Comparison of ENCODE assay signal across 8 cellular contexts in the genomic region with DNA sequence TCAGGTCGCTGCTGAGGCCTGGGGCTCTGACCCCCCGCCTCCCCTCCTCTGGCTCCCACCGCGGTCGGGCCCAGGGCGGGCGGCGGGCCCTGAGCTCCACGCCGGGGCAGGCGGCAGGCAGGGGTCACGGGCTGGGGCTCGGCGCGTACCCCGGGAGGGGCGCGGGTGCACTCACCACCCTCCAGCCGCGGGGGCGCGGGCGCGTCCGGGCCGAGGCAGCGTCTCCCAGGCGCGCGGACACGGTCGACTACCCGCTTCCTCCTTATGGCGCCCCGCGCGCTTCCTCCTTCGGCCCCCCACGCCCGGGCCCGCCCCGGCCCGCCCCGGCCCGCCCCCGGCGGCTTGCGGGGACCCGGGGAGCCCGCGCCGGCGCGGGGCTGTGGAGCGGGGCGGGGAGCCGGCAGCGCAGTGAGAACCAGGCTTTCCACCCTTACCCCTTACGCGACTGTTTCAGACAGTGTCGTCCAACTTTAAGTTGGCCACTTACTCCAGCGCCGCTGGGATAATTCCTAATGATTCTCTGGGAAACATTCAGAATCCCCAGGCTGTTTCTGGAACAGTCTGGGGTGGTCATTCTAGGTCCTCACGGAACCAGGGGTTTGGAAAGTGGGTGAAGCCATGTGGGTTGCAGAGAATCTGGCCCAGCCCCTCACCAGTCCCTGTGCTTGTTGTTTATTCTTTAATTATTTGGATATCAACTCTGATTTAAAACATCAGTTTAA. TPM values are rescaled to one million over a fixed set of nuclear protein-coding genes. Genes with fewer than 3 reads are reported as not detected.
DNase-seq lines count a peak whose midpoint lies in the region; ATAC-seq and TF ChIP-seq lines count a peak whose summit lies in the region.

TSS of gene BID (minus strand) at position 264 of the 722 bp plus-strand sequence. CDS start 24,353 bp downstream, outside the sequence.

- no peaks in the 10 kb centered on the region for H3K36me3 ChIP-seq in PC-3 (ENCODE audit: low read depth, low read length)

- H3F3A ChIP-seq in PC-3 (ENCODE audit: low read length, unreplicated experiment): no peaks in the 10 kb centered on the region

- H3K79me2 ChIP-seq in PC-3 (ENCODE audit: low read length): peaks cover 36% of the 10 kb centered on the region

- peak within 1 kb of the TSS; percentile 79 for H2AFZ ChIP-seq in PC-3 (ENCODE audit: low read length)

- peaks cover 19% of the 10 kb centered on the region for H3K4me1 ChIP-seq in PC-3 (ENCODE audit: insufficient read depth, low read length)

- TF ChIP-seq CTCF in PC-3 (conservative IDR thresholded peaks at IDR 0.05; ENCODE audit: low read depth, low read length): no peak
- no peak for TF ChIP-seq CTCF in astrocyte of the cerebellum (IDR thresholded peaks at IDR 0.05; ENCODE audit: low read depth, low read length, missing control alignments)
- no peak for TF ChIP-seq CTCF in retinal pigment epithelial cell (conservative IDR thresholded peaks at IDR 0.05; ENCODE audit: low read depth, low read length)

- intact Hi-C loops in PC-3 (cut with micrococcal nuclease): no loop called here

- in situ Hi-C loops in astrocyte of the cerebellum (cut with HindIII; ENCODE audit: low sequenced_read_pairs): no loop called here

- H3K4me2 ChIP-seq in PC-3 (ENCODE audit: low read length): peak within 1 kb of the TSS; percentile 99

- ATAC-seq in PC-3 (peak; percentile 41), GM21717 (IDR thresholded peaks at IDR 0.05; ENCODE audit: unreplicated experiment) (no peak)

- no TSS peak for BruUV-seq in PC-3 (replicated peaks; lab: Mats Ljungman, UMichigan)

- peak within 1 kb of the TSS; percentile 81 for H3K4me3 ChIP-seq in PC-3 (ENCODE audit: low read length)
- peak within 1 kb of the TSS; percentile 55 for H3K4me3 ChIP-seq in astrocyte of the cerebellum (ENCODE audit: low read depth, low read length)
- H3K4me3 ChIP-seq in retinal pigment epithelial cell (ENCODE audit: low read length): peak within 1 kb of the TSS; percentile 62

- H4K20me1 ChIP-seq in PC-3 (ENCODE audit: low read length): no peaks in the 10 kb centered on the region

- H3K9me2 ChIP-seq in PC-3 (replicated peaks; ENCODE audit: low read length): no peaks in the 10 kb centered on the region

- DNase-seq in GM03348 (ENCODE audit: low spot score) (peak; percentile 91), HEK293T (ENCODE audit: extremely low spot score) (peak; percentile 54), PC-3 (peak; percentile 16), astrocyte of the cerebellum (ENCODE audit: low read depth) (no peak), hepatic stellate cell (ENCODE audit: low spot score) (peak; percentile 50), retinal pigment epithelial cell (ENCODE audit: low read depth) (no peak), NCI-H2029 treated with DMSO at 0.1 percent for 48 hours (lab: John Stamatoyannopoulos, UW) (no peak)

- H3K27ac ChIP-seq in PC-3 (ENCODE audit: low read length): no peak within 1 kb of the TSS

- H3K9ac ChIP-seq in PC-3 (ENCODE audit: low read length): peak within 1 kb of the TSS; percentile 58

- H3K27me3 ChIP-seq in PC-3 (ENCODE audit: low read length): no peaks in the 10 kb centered on the region

- POLR2A ChIA-PET in HEK293T (lab: Yijun Ruan, JAX) (interaction anchor here (0.6 to 1.9 kb wide), 5 partner anchors 10 to 124 kb away, joined by 3 to 16 read pairs (median 6); no protein-coding TSS in a partner anchor), PC-3 (lab: Charles Lee; ENCODE audit: unreplicated experiment) (no interaction called here)

- H3K9me3 ChIP-seq in PC-3 (ENCODE audit: low read length): no peaks in the 10 kb centered on the region

- CTCF ChIA-PET in HEK293T (lab: Yijun Ruan, JAX) (interaction anchor here (1.2 to 1.3 kb wide), 2 partner anchors 11 to 32 kb away, joined by 3 to 4 read pairs; no protein-coding TSS in a partner anchor), PC-3 (lab: Charles Lee) (no interaction called here)

TF ChIP-seq in HEK293T, 16 proteins besides CTCF, POLR2A, EP300 and RAD21:
- no peak for TF ChIP-seq LEF1 (IDR thresholded peaks at IDR 0.05; ENCODE audit: borderline replicate concordance)
- no peak for TF ChIP-seq FOXM1 (IDR thresholded peaks at IDR 0.05; ENCODE audit: borderline replicate concordance)
- TF ChIP-seq FOXA1 (IDR thresholded peaks at IDR 0.05): no peak
- TF ChIP-seq, protein P1, sequence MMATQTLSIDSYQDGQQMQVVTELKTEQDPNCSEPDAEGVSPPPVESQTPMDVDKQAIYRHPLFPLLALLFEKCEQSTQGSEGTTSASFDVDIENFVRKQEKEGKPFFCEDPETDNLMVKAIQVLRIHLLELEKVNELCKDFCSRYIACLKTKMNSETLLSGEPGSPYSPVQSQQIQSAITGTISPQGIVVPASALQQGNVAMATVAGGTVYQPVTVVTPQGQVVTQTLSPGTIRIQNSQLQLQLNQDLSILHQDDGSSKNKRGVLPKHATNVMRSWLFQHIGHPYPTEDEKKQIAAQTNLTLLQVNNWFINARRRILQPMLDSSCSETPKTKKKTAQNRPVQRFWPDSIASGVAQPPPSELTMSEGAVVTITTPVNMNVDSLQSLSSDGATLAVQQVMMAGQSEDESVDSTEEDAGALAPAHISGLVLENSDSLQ (IDR thresholded peaks at IDR 0.05): no peak
- TF ChIP-seq NFRKB (IDR thresholded peaks at IDR 0.05): no peak
- TF ChIP-seq ELF4 (IDR thresholded peaks at IDR 0.05): no peak
- no peak for TF ChIP-seq SUZ12 (IDR thresholded peaks at IDR 0.05)
- no peak for TF ChIP-seq FOXK2 (IDR thresholded peaks at IDR 0.05)
- TF ChIP-seq ARNT (IDR thresholded peaks at IDR 0.05): no peak
- no peak for TF ChIP-seq CTBP1 (IDR thresholded peaks at IDR 0.05; ENCODE audit: borderline replicate concordance)
- TF ChIP-seq HDGF (IDR thresholded peaks at IDR 0.05; ENCODE audit: borderline replicate concordance): no peak
- TF ChIP-seq TARDBP (IDR thresholded peaks at IDR 0.05): no peak
- TF ChIP-seq SP1 (IDR thresholded peaks at IDR 0.05): no peak
- TF ChIP-seq L3MBTL2 (conservative IDR thresholded peaks at IDR 0.05): no peak
- no peak for TF ChIP-seq BHLHE40 (IDR thresholded peaks at IDR 0.05; ENCODE audit: borderline replicate concordance)
TF ChIP-seq in HEK293T: peak in this region for 0.

RNA-seq across cellular contexts. Expression of gene BID, which starts in this region (rescaled TPM):
- total RNA-seq in PC-3 (2014; rRNA removed): 123 and 129 TPM in 2 replicates

Comparison
In these comparisons a context has a peak if more than half of its experiments do, and no peak if none do; other contexts are left out.
1. DNase-seq: peak in GM03348 (single experiment), HEK293T (single experiment), PC-3 (single experiment) and hepatic stellate cell (single experiment); none in astrocyte of the cerebellum (single experiment), retinal pigment epithelial cell (single experiment) and NCI-H2029 treated with DMSO at 0.1 percent for 48 hours (single experiment).
2. Peak in every context shown above with its lines, with median percentiles within 50 percentile points of each other: H3K4me3 ChIP-seq.